22 cellular contexts compared by ENCODE assay signal in the genomic region with DNA sequence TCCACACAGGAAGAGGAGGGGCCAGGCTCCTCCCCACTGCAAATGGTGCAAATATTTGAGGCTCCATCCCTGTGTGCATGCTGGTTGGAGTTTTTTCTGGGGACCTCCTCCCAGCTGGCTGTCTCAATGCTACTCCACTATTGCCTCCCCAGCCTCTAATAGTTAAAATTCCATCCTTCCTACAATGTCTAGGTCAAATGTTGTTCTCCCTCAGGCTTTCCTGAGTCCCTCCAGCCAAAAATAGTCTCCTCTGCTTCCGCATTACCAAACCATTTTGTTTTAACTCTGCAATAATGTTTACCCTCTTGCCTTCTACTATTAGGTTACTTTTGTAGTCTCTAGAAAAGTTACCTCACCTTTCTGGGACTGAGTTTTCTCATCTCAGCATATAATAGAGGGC. TPM values are rescaled to one million over a fixed set of nuclear protein-coding genes. Genes with fewer than 3 reads are reported as not detected.
A peak's percentile ranks its signal among the peaks of the same experiment; 100 is the strongest.
DNase-seq lines count a peak whose midpoint lies in the region; ATAC-seq and TF ChIP-seq lines count a peak whose summit lies in the region.
"Had no signal": no experiment of that assay in that cellular context is flagged by ENCODE, and none has a peak within 500 bp of the region (broad histone marks: within the 10 kb centered on the region; RNA-seq: fewer than 3 reads in every experiment).

No MANE protein-coding gene starts in this region.

- no peaks in the 10 kb centered on the region for H4K20me1 ChIP-seq in GM23248 (ENCODE audit: insufficient read depth)

- H3K4me2 ChIP-seq in GM23248 (ENCODE audit: unreplicated experiment) = peak overlapping the region; percentile 66

- H3K36me3 Mint-ChIP-seq in activated T-helper 17 cell treated with anti-CD3 and anti-CD28 coated beads, Interleukin-2, amount 50 U/mL, for 72 hours (ENCODE audit: low read depth) = no peaks in the 10 kb centered on the region
- H3K36me3 Mint-ChIP-seq: CD8-positive, alpha-beta memory T cell; natural killer cell treated with Interleukin-12 subunit alpha and Interleukin-12 subunit beta and Interleukin-15 and Interleukin-18, amount 100 ng/mL, for 72 hours had no signal

- intact Hi-C loops in ascending aorta (cut with DNase I) (loop anchor here (1.0 kb wide), 1 partner anchor 77 kb away; no protein-coding TSS in a partner anchor), prostate gland (cut with DNase I) (no loop called here), lower leg skin (cut with DNase I; ENCODE audit: low total_unique reads) (no loop called here)

- no peaks in the 10 kb centered on the region for H3K4me1 Mint-ChIP-seq in activated T-helper 17 cell treated with anti-CD3 and anti-CD28 coated beads, Interleukin-2, amount 50 U/mL, for 72 hours

- no peaks in the 10 kb centered on the region for H3K9me2 ChIP-seq in GM23248 (ENCODE audit: insufficient read depth)

- H3K9me3 Mint-ChIP-seq in activated T-helper 17 cell treated with anti-CD3 and anti-CD28 coated beads, Interleukin-2, amount 50 U/mL, for 72 hours = no peaks in the 10 kb centered on the region
- H3K9me3 Mint-ChIP-seq: natural killer cell treated with Interleukin-12 subunit alpha and Interleukin-12 subunit beta and Interleukin-15 and Interleukin-18, amount 100 ng/mL, for 72 hours had no signal

- H3K4me3 ChIP-seq in GM23248 (no peak overlapping the region), ascending aorta (no peak overlapping the region), fibroblast of villous mesenchyme (ENCODE audit: low read depth, low read length) (no peak overlapping the region), prostate gland (no peak overlapping the region), lower leg skin (ENCODE audit: low read depth, poor library complexity, severe bottlenecking) (no peak overlapping the region), tibial nerve (no peak overlapping the region)
- H3K4me3 ChIP-seq: heart right ventricle had no signal

- H3K4me1 ChIP-seq in GM23248 (ENCODE audit: insufficient read depth) (peaks cover 24% of the 10 kb centered on the region), ascending aorta (peaks cover 12 to 37% of the 10 kb centered on the region in 2 donors), prostate gland (replicated peaks) (peaks cover 5% of the 10 kb centered on the region), tibial nerve (peaks cover 0 to 44% (median 10%) of the 10 kb centered on the region in 4 donors)

- no peaks in the 10 kb centered on the region for H3K79me2 ChIP-seq in GM23248 (ENCODE audit: insufficient read depth)

- in situ Hi-C loops in GM23248 (cut with MboI) = no loop called here

- H3K9me3 ChIP-seq in GM23248 (ENCODE audit: low read depth) = no peaks in the 10 kb centered on the region
- H3K9me3 ChIP-seq in ascending aorta = no peaks in the 10 kb centered on the region
- no peaks in the 10 kb centered on the region for H3K9me3 ChIP-seq in prostate gland
- H3K9me3 ChIP-seq in tibial nerve = no peaks in the 10 kb centered on the region
- H3K9me3 ChIP-seq: heart right ventricle had no signal

- no peak overlapping the region for H3K27ac Mint-ChIP-seq in activated T-helper 17 cell treated with anti-CD3 and anti-CD28 coated beads, Interleukin-2, amount 50 U/mL, for 72 hours
- H3K27ac Mint-ChIP-seq: activated naive CD8-positive, alpha-beta T cell; CD8-positive, alpha-beta memory T cell; natural killer cell treated with Interleukin-12 subunit alpha and Interleukin-12 subunit beta and Interleukin-15 and Interleukin-18, amount 100 ng/mL, for 72 hours had no signal

- H3K9ac ChIP-seq in GM23248 = no peak overlapping the region

- H2AFZ ChIP-seq in GM23248 = no peak overlapping the region

- 54 to 56% methylated on average over 1 of the region's 1 CpG for WGBS in GM23248 (ENCODE audit: low coverage in 1 of 2, low lambda C conversion rate in 2 of 2, missing lambda C conversion rate in 2 of 2), 2 experiments
- 33% methylated on average over 1 of the region's 1 CpG for WGBS in prostate gland
- WGBS in lower leg skin, 2 donors = 75 to 79% methylated on average over 1 of the region's 1 CpG
- 2 to 55% methylated on average over 1 of the region's 1 CpG for WGBS in tibial nerve, 2 donors

- TF ChIP-seq CTCF in ascending aorta (IDR thresholded peaks at IDR 0.05) (no peak), fibroblast of villous mesenchyme (IDR thresholded peaks at IDR 0.05; ENCODE audit: insufficient read depth, low read depth, low read length) (no peak), prostate gland (IDR thresholded peaks at IDR 0.05) (no peak), lower leg skin (IDR thresholded peaks at IDR 0.05) (no peak), tibial nerve (IDR thresholded peaks at IDR 0.05) (no peak)

- no peak for DNase-seq in GM23248
- DNase-seq in ascending aorta (ENCODE audit: low spot score in 2 of 2) = no peak
- DNase-seq in fibroblast of villous mesenchyme (ENCODE audit: low read depth) = peak; percentile 8
- no peak for DNase-seq in prostate gland (ENCODE audit: low spot score)
- DNase-seq in lower leg skin (ENCODE audit: low spot score in 2 of 2) = no peak
- no peak for DNase-seq in tibial nerve (ENCODE audit: low spot score in 2 of 2)
- no peak for DNase-seq in HuH-7.5 (ENCODE audit: low spot score)
- DNase-seq: activated T-cell treated with anti-CD3 and anti-CD28 coated beads, Interleukin-2, amount 50 U/mL, for 48 hours; CD8-positive, alpha-beta memory T cell; heart right ventricle; kidney; NCI-H1092 treated with DMSO at 0.1 percent for 48 hours; NCI-H526; retina; stimulated activated naive CD8-positive, alpha-beta T cell treated with anti-CD3 and anti-CD28 coated beads, Interleukin-15, Interleukin-2, amounts not matched to agents 100 U/mL and 50 U/mL, for 24 hours had no signal

- TF ChIP-seq POLR2A in prostate gland (IDR thresholded peaks at IDR 0.05) (no peak), lower leg skin (IDR thresholded peaks at IDR 0.05) (no peak), tibial nerve (IDR thresholded peaks at IDR 0.05) (no peak)

- H3K27me3 Mint-ChIP-seq in activated T-helper 17 cell treated with anti-CD3 and anti-CD28 coated beads, Interleukin-2, amount 50 U/mL, for 72 hours = peaks cover 3% of the 10 kb centered on the region

- H3K27ac ChIP-seq in GM23248 (no peak overlapping the region), ascending aorta (peak overlapping the region; percentile 89 to 90), prostate gland (peak overlapping the region; percentile 58 to 65), tibial nerve (no peak overlapping the region)
- H3K27ac ChIP-seq: VCaP had no signal

- H3K36me3 ChIP-seq in GM23248 (ENCODE audit: low read depth) (no peaks in the 10 kb centered on the region), ascending aorta (no peaks in the 10 kb centered on the region), prostate gland (no peaks in the 10 kb centered on the region), tibial nerve (no peaks in the 10 kb centered on the region)
- H3K36me3 ChIP-seq: heart right ventricle had no signal

- H3K27me3 ChIP-seq in GM23248 (replicated peaks; ENCODE audit: insufficient read depth) (0 out of 2 replicates have a peak, but pooled peaks cover 11% of the 10 kb centered on the region), ascending aorta (no peaks in the 10 kb centered on the region), prostate gland (replicated peaks; ENCODE audit: insufficient read depth) (no peaks in the 10 kb centered on the region), tibial nerve (no peaks in the 10 kb centered on the region)
- H3K27me3 ChIP-seq: heart right ventricle had no signal

- no peak overlapping the region for H3K4me3 Mint-ChIP-seq in activated T-helper 17 cell treated with anti-CD3 and anti-CD28 coated beads, Interleukin-2, amount 50 U/mL, for 72 hours
- H3K4me3 Mint-ChIP-seq: activated naive CD8-positive, alpha-beta T cell; CD8-positive, alpha-beta memory T cell; natural killer cell treated with Interleukin-12 subunit alpha and Interleukin-12 subunit beta and Interleukin-15 and Interleukin-18, amount 100 ng/mL, for 72 hours had no signal

- TF ChIP-seq EP300 in tibial nerve (IDR thresholded peaks at IDR 0.05) = no peak

- ATAC-seq in activated T-helper 17 cell treated with anti-CD3 and anti-CD28 coated beads, Interleukin-2, amount 50 U/mL, for 72 hours (replicated peaks) = no peak
- ATAC-seq: natural killer cell treated with Interleukin-12 subunit alpha and Interleukin-12 subunit beta and Interleukin-15 and Interleukin-18, amount 100 ng/mL, for 72 hours; Right ventricle myocardium inferior; stimulated activated naive CD8-positive, alpha-beta T cell treated with anti-CD3 and anti-CD28 coated beads, Interleukin-15, Interleukin-2, amounts not matched to agents 100 U/mL and 50 U/mL, for 24 hours had no signal

- H3F3A ChIP-seq in GM23248 (ENCODE audit: insufficient read depth) = peaks cover 13% of the 10 kb centered on the region; the same call in 1 of the 2 replicates

RNA-seq across cellular contexts. Expression of a gene that starts 29.6 kb away (rescaled TPM):
- not detected in 2 replicates for total RNA-seq in GM23248 (2014; rRNA removed; shearing (Covaris generic))
- not detected in 2 replicates for polyA plus RNA-seq in GM23248 (2016; fragmentation: Nextera tagmentation; extraction: Ambion mirVana)
- total RNA-seq in ascending aorta = not detected
- total RNA-seq in fibroblast of villous mesenchyme = under 0.01 TPM in 2 replicates
- total RNA-seq in prostate gland = under 1 TPM in 1 of 2 donors, not detected in 1; 0.28 TPM
- total RNA-seq in activated T-helper 17 cell treated with anti-CD3 and anti-CD28 coated beads, Interleukin-2, amount 50 U/mL, for 72 hours = not detected
- 1 to 10 TPM in 3 of 4 donors, under 1 TPM in 1; 0.53 to 3.4 (median 2.2) TPM for total RNA-seq in lower leg skin
- total RNA-seq in tibial nerve = 1 to 10 TPM in 1 of 4 donors, under 1 TPM in 3; 0.21 to 2.9 (median 0.67) TPM
- total RNA-seq: CD8-positive, alpha-beta memory T cell; fibroblast of lung; natural killer cell treated with Interleukin-12 subunit alpha and Interleukin-12 subunit beta and Interleukin-15 and Interleukin-18, amount 100 ng/mL, for 72 hours; T-helper 1 cell treated with Interleukin-12 subunit alpha and Interleukin-12 subunit beta and Interleukin-4 antibody, amounts not matched to agents 30 ng/mL and 1 ng/mL, for 36 hours had no signal
- polyA plus RNA-seq: CD8-positive, alpha-beta memory T cell had no signal

RNA-seq across cellular contexts. Expression of a gene that starts 33.6 kb away (rescaled TPM):
- total RNA-seq in GM23248 (2014; rRNA removed; shearing (Covaris generic)) = not detected in 2 replicates
- polyA plus RNA-seq in GM23248 (2016; fragmentation: Nextera tagmentation; extraction: Ambion mirVana) = not detected in 2 replicates
- total RNA-seq in ascending aorta (90.3 TPM), fibroblast of villous mesenchyme (0.97 and 1.7 TPM in 2 replicates), prostate gland (10 to 100 TPM in 1 of 2 donors, 1 to 10 TPM in 1; 6.5 to 10.6 TPM), lower leg skin (10 to 100 TPM in 1 of 4 donors, 1 to 10 TPM in 3; 2.5 to 11.1 (median 9.8) TPM), tibial nerve (10 to 100 TPM; 25.7 to 36.6 (median 33.7) TPM)
- not detected for total RNA-seq in activated T-helper 17 cell treated with anti-CD3 and anti-CD28 coated beads, Interleukin-2, amount 50 U/mL, for 72 hours
- total RNA-seq: CD8-positive, alpha-beta memory T cell; natural killer cell treated with Interleukin-12 subunit alpha and Interleukin-12 subunit beta and Interleukin-15 and Interleukin-18, amount 100 ng/mL, for 72 hours; T-helper 1 cell treated with Interleukin-12 subunit alpha and Interleukin-12 subunit beta and Interleukin-4 antibody, amounts not matched to agents 30 ng/mL and 1 ng/mL, for 36 hours had no signal
- polyA plus RNA-seq: CD8-positive, alpha-beta memory T cell had no signal

Comparison
In these comparisons a context has a peak if more than half of its experiments do, and no peak if none do; other contexts are left out.
1. H3K27ac ChIP-seq: peak in ascending aorta (2 of 2) and prostate gland (2 of 2); none in GM23248 (single experiment) and tibial nerve (0 of 4).